In the genomic region with DNA sequence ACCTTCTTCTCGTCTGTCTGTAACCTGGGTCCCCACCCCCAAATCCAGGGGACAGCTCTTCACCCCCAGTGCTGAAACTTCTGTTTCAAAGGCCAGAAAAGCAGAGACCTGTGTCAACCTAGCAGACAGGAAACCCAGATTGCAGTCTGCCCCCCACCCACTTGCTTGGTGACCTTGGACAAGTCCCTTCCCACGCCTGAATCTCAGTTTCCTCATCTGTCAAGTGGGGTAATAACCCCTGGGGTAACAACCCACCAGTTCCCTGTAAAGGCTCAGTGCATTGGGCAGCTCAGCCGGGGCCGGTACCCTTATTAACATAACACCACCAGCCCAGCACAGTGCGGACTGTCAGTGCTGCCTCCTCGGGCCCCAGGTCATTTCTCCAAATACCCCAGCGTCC, we compare ENCODE assay signal across 25 cellular contexts. TPM values are rescaled to one million over a fixed set of nuclear protein-coding genes. Genes with fewer than 3 reads are reported as not detected.
A peak's percentile ranks its signal among the peaks of the same experiment; 100 is the strongest.
DNase-seq lines count a peak whose midpoint lies in the region; ATAC-seq, FAIRE-seq and TF ChIP-seq lines count a peak whose summit lies in the region.
"Had no signal": no experiment of that assay in that cellular context is flagged by ENCODE, and none has a peak within 500 bp of the region (broad histone marks: within the 10 kb centered on the region; RNA-seq: fewer than 3 reads in every experiment).

No MANE protein-coding gene starts in this region.

- POLR2A ChIA-PET in HepG2 (lab: Yijun Ruan, JAX) (no interaction called here), WTC11 (lab: Charles Lee) (no interaction called here)

- peaks cover 24% of the 10 kb centered on the region for H3K4me1 Mint-ChIP-seq in WTC11
- peaks cover 32% of the 10 kb centered on the region for H3K4me1 Mint-ChIP-seq in stimulated activated effector memory CD8-positive, alpha-beta T cell treated with anti-CD3 and anti-CD28 coated beads, Interleukin-12 subunit alpha, Interleukin-12 subunit beta, amount 100 ng/mL, for 72 hours

- intact Hi-C loops in HepG2 (cut with micrococcal nuclease; ENCODE audit: unreplicated experiment): no loop called here
- intact Hi-C loops in right lobe of liver (cut with DNase I): no loop called here

- ATAC-seq in HepG2 (peak; percentile 7; the same call in 2 of the 3 replicates), right lobe of liver (no peak), WTC11 (no peak), GM18858 (IDR thresholded peaks at IDR 0.05; ENCODE audit: unreplicated experiment) (no peak)
- no peak for ATAC-seq in stimulated activated effector memory CD8-positive, alpha-beta T cell treated with anti-CD3 and anti-CD28 coated beads, Interleukin-12 subunit alpha, Interleukin-12 subunit beta, amount 100 ng/mL, for 72 hours
- ATAC-seq: A549, foreskin keratinocyte, mucosa of descending colon, psoas muscle, upper lobe of right lung had no signal

- no peaks in the 10 kb centered on the region for H3K9me3 Mint-ChIP-seq in WTC11
- no peaks in the 10 kb centered on the region for H3K9me3 Mint-ChIP-seq in stimulated activated effector memory CD8-positive, alpha-beta T cell treated with anti-CD3 and anti-CD28 coated beads, Interleukin-12 subunit alpha, Interleukin-12 subunit beta, amount 100 ng/mL, for 72 hours
- H3K9me3 Mint-ChIP-seq: activated CD4-positive, alpha-beta memory T cell treated with anti-CD3 and anti-CD28 coated beads for 36 hours had no signal

- no peak overlapping the region for H3K9ac ChIP-seq in HepG2 (ENCODE audit: insufficient read depth, low read depth, low read length)
- H3K9ac ChIP-seq in mesenchymal stem cell (ENCODE audit: low read length): peak overlapping the region; percentile 72

- no TSS peak for BruUV-seq in HepG2 (replicated peaks; lab: Mats Ljungman, UMichigan)

- H2BK120ac ChIP-seq in mesenchymal stem cell (ENCODE audit: low read depth, low read length): no peak overlapping the region

- H2BK12ac ChIP-seq in mesenchymal stem cell (ENCODE audit: low read length in 2 of 2): no peak overlapping the region

- TF ChIP-seq RAD21 in HepG2 (CRISPR knock-in tag; IDR thresholded peaks at IDR 0.05): no peak

- H3K27ac ChIP-seq in HepG2 (ENCODE audit: extremely low read length, insufficient read depth, low read length): no peak overlapping the region
- no peak overlapping the region for H3K27ac ChIP-seq in right lobe of liver
- no peak overlapping the region for H3K27ac ChIP-seq in mesenchymal stem cell (ENCODE audit: low read length, poor library complexity, severe bottlenecking)
- H3K27ac ChIP-seq: foreskin keratinocyte, hepatocyte, left ventricle myocardium inferior, psoas muscle, RWPE1, skin epidermis, upper lobe of right lung, WERI-Rb-1 had no signal

- no peaks in the 10 kb centered on the region for H3K9me3 ChIP-seq in HepG2 (ENCODE audit: low read length)
- no peaks in the 10 kb centered on the region for H3K9me3 ChIP-seq in right lobe of liver
- H3K9me3 ChIP-seq in mesenchymal stem cell (ENCODE audit: control insufficient read depth, low read length): no peaks in the 10 kb centered on the region
- H3K9me3 ChIP-seq: A549, left ventricle myocardium inferior, mucosa of descending colon, psoas muscle, upper lobe of right lung had no signal

- in situ Hi-C loops in HepG2 (cut with HindIII; ENCODE audit: extremely low pct_ligation_motif_present, low pct_unique_long_range_greater_than_20kb): no loop called here

- H3K4me3 Mint-ChIP-seq in WTC11: peak overlapping the region; percentile 71
- no peak overlapping the region for H3K4me3 Mint-ChIP-seq in stimulated activated effector memory CD8-positive, alpha-beta T cell treated with anti-CD3 and anti-CD28 coated beads, Interleukin-12 subunit alpha, Interleukin-12 subunit beta, amount 100 ng/mL, for 72 hours
- H3K4me3 Mint-ChIP-seq: activated CD4-positive, alpha-beta memory T cell treated with anti-CD3 and anti-CD28 coated beads for 36 hours had no signal

- no peak overlapping the region for H4K91ac ChIP-seq in mesenchymal stem cell (ENCODE audit: low read length)

- H2BK5ac ChIP-seq in mesenchymal stem cell (ENCODE audit: low read depth, low read length, poor library complexity, severe bottlenecking): no peak overlapping the region

- H3K23ac ChIP-seq in mesenchymal stem cell (ENCODE audit: low read length in 2 of 2): no peak overlapping the region

- no peak for TF ChIP-seq EP300 in HepG2 (IDR thresholded peaks at IDR 0.05; ENCODE audit: low read depth in 2 of 2, low read length in 2 of 2)
- no peak for TF ChIP-seq EP300 in HepG2 (CRISPR knock-in tag; IDR thresholded peaks at IDR 0.05; ENCODE audit: borderline replicate concordance)

- H4K20me1 ChIP-seq in HepG2 (ENCODE audit: insufficient read depth, low read length): no peaks in the 10 kb centered on the region

- 43% methylated on average over 7 of the region's 7 CpGs for WGBS in HepG2 (ENCODE audit: low lambda C conversion rate)
- 54% methylated on average over 2 of the region's 7 CpGs for WGBS in right lobe of liver (ENCODE audit: insufficient coverage, low coverage, low lambda C conversion rate, missing lambda C conversion rate)
- WGBS in mesenchymal stem cell: 84% methylated on average over 7 of the region's 7 CpGs

- FAIRE-seq in HepG2 (lab: Jason Lieb, UNC): no peak
- FAIRE-seq: A549 had no signal

- H4K8ac ChIP-seq in mesenchymal stem cell (ENCODE audit: low read length): no peak overlapping the region

- H3K36me3 Mint-ChIP-seq in WTC11: no peaks in the 10 kb centered on the region
- no peaks in the 10 kb centered on the region for H3K36me3 Mint-ChIP-seq in stimulated activated effector memory CD8-positive, alpha-beta T cell treated with anti-CD3 and anti-CD28 coated beads, Interleukin-12 subunit alpha, Interleukin-12 subunit beta, amount 100 ng/mL, for 72 hours
- H3K36me3 Mint-ChIP-seq: activated CD4-positive, alpha-beta memory T cell treated with anti-CD3 and anti-CD28 coated beads for 36 hours had no signal

- H3K4me1 ChIP-seq in HepG2 (ENCODE audit: insufficient read depth, low read length) (peaks cover 40% of the 10 kb centered on the region), right lobe of liver (no peaks in the 10 kb centered on the region), mesenchymal stem cell (ENCODE audit: control insufficient read depth, insufficient read depth, low read depth, low read length) (peaks cover 34% of the 10 kb centered on the region)
- H3K4me1 ChIP-seq: foreskin keratinocyte, left ventricle myocardium inferior, psoas muscle, upper lobe of right lung had no signal

- no peak for DNase-seq in HepG2 (ENCODE audit: low spot score)
- no peak for DNase-seq in right lobe of liver
- no peak for DNase-seq in WTC11 (ENCODE audit: low spot score)
- no peak for DNase-seq in mesenchymal stem cell
- no peak for DNase-seq in UCSD-AML1 (lab: John Stamatoyannopoulos, UW; ENCODE audit: unreplicated experiment)
- DNase-seq in stimulated activated effector memory CD8-positive, alpha-beta T cell treated with anti-CD3 and anti-CD28 coated beads, Interleukin-12 subunit alpha, Interleukin-12 subunit beta, amount 100 ng/mL, for 72 hours (ENCODE audit: low spot score in 2 of 2): no peak
- no peak for DNase-seq in middle frontal gyrus (ENCODE audit: extremely low spot score, low spot score)
- DNase-seq: activated CD4-positive, alpha-beta memory T cell treated with anti-CD3 and anti-CD28 coated beads for 36 hours; activated effector memory CD4-positive, alpha-beta T cell treated with Interleukin-2 at 50 U/mL for 16 hours; effector memory CD4-positive, alpha-beta T cell; foreskin keratinocyte; left ventricle myocardium inferior; mucosa of descending colon; NCI-H2029 treated with DMSO at 0.1 percent for 48 hours; NCI-H774; psoas muscle; stimulated activated CD4-positive, alpha-beta T cell treated with anti-CD3 and anti-CD28 coated beads, Interleukin-1b, Interleukin-23, amount 100 ng/mL, for 48 hours; substantia nigra; upper lobe of right lung; WERI-Rb-1 had no signal

- H3K14ac ChIP-seq in mesenchymal stem cell (ENCODE audit: low read length in 2 of 2): no peak overlapping the region

- no peak for TF ChIP-seq CTCF in HepG2 (CRISPR knock-in tag; IDR thresholded peaks at IDR 0.05)
- TF ChIP-seq CTCF in right lobe of liver (IDR thresholded peaks at IDR 0.05): no peak
- no peak for TF ChIP-seq CTCF in WTC11 (IDR thresholded peaks at IDR 0.05)

- H3K4me2 ChIP-seq in HepG2 (ENCODE audit: low read depth, low read length): no peak overlapping the region
- peak overlapping the region; percentile 28 for H3K4me2 ChIP-seq in mesenchymal stem cell (ENCODE audit: low read length, poor library complexity, severe bottlenecking)
- H3K4me2 ChIP-seq: A549 had no signal

- H3K79me2 ChIP-seq in HepG2 (ENCODE audit: insufficient read depth, low read length): no peaks in the 10 kb centered on the region
- H3K79me2 ChIP-seq: hepatocyte had no signal

- peak overlapping the region; percentile 58 for H2AK5ac ChIP-seq in mesenchymal stem cell (ENCODE audit: low read length, severe bottlenecking)

- H3K36me3 ChIP-seq in HepG2 (replicated peaks in 1 of 2; ENCODE audit: control insufficient read depth in 1 of 2, insufficient read depth in 2 of 2, low read length in 2 of 2): no peaks in the 10 kb centered on the region
- no peaks in the 10 kb centered on the region for H3K36me3 ChIP-seq in right lobe of liver
- H3K36me3 ChIP-seq in mesenchymal stem cell (ENCODE audit: control insufficient read depth in 1 of 2, insufficient read depth in 2 of 2, low read depth in 1 of 2, low read length in 2 of 2): no peaks in the 10 kb centered on the region
- H3K36me3 ChIP-seq: left ventricle myocardium inferior, upper lobe of right lung, WERI-Rb-1 had no signal

- H2AFZ ChIP-seq in HepG2 (ENCODE audit: low read length): no peak overlapping the region
- H2AFZ ChIP-seq in mesenchymal stem cell (ENCODE audit: low read depth, low read length): no peak overlapping the region
- H2AFZ ChIP-seq: hepatocyte had no signal

- CTCF ChIA-PET in HepG2 (lab: Yijun Ruan, JAX; ENCODE audit: low intra/inter-chr PET ratio, low total read pairs) (no interaction called here), WTC11 (lab: Charles Lee) (interaction anchor here (0.8 to 2.6 kb wide), 3 partner anchors 24 to 433 kb away, joined by 4 to 12 read pairs (median 4); partner anchors contain the start of genes HSD3B7, STX4 and ZNF843)

- no peak for TF ChIP-seq POLR2A in HepG2 (IDR thresholded peaks at IDR 0.05; ENCODE audit: insufficient read depth in 1 of 2, low read depth in 2 of 2, low read length in 2 of 2)
- no peak for TF ChIP-seq POLR2A in right lobe of liver (IDR thresholded peaks at IDR 0.05)

- H2BK15ac ChIP-seq in mesenchymal stem cell (ENCODE audit: low read depth, poor library complexity, severe bottlenecking): peak overlapping the region; percentile 68

- H3K79me1 ChIP-seq in mesenchymal stem cell (replicated peaks; ENCODE audit: low read length, poor library complexity, severe bottlenecking): peaks cover 7% of the 10 kb centered on the region

- no peak overlapping the region for H3K18ac ChIP-seq in mesenchymal stem cell (ENCODE audit: low read depth in 1 of 2, low read length in 2 of 2)

- H3K27me3 ChIP-seq in HepG2 (ENCODE audit: control insufficient read depth in 1 of 2, insufficient read depth in 2 of 2, low read length in 2 of 2): peaks cover 6 to 37% of the 10 kb centered on the region in 2 experiments
- no peaks in the 10 kb centered on the region for H3K27me3 ChIP-seq in right lobe of liver
- peaks cover 5 to 17% of the 10 kb centered on the region in 2 experiments for H3K27me3 ChIP-seq in mesenchymal stem cell (ENCODE audit: control insufficient read depth in 1 of 2, insufficient read depth in 1 of 2, low read length in 2 of 2)

- no peak overlapping the region for H3K4me3 ChIP-seq in HepG2 (replicated peaks in 1 of 3; ENCODE audit: insufficient read depth in 1 of 3, low read depth in 2 of 3, low read length in 3 of 3)
- H3K4me3 ChIP-seq in right lobe of liver: no peak overlapping the region
- peak overlapping the region in 1 of 2 experiments; percentile 78 for H3K4me3 ChIP-seq in mesenchymal stem cell (ENCODE audit: insufficient read depth in 1 of 2, low read depth in 1 of 2, low read length in 2 of 2)
- H3K4me3 ChIP-seq: A549, hepatocyte, left ventricle myocardium inferior, mucosa of descending colon, psoas muscle, upper lobe of right lung had no signal

- peaks cover 28% of the 10 kb centered on the region for H3K27me3 Mint-ChIP-seq in WTC11 (ENCODE audit: low read depth)

- no peak overlapping the region for H3K27ac Mint-ChIP-seq in WTC11
- no peak overlapping the region for H3K27ac Mint-ChIP-seq in stimulated activated effector memory CD8-positive, alpha-beta T cell treated with anti-CD3 and anti-CD28 coated beads, Interleukin-12 subunit alpha, Interleukin-12 subunit beta, amount 100 ng/mL, for 72 hours
- H3K27ac Mint-ChIP-seq: activated CD4-positive, alpha-beta memory T cell treated with anti-CD3 and anti-CD28 coated beads for 36 hours had no signal

- no peak overlapping the region for H3K4ac ChIP-seq in mesenchymal stem cell (ENCODE audit: low read depth in 1 of 2, low read length in 2 of 2)

RNA-seq across cellular contexts. Expression of gene STX1B, which starts 1.3 kb away (rescaled TPM):
- total RNA-seq in HepG2 (2016; rRNA removed; fragmentation: Illumina TruSeq; extraction: Trizol) (1.7 and 3.0 TPM in 2 replicates), right lobe of liver (1 to 10 TPM in 4 of 6 experiments, under 1 TPM in 2; 0.61 to 4.5 (median 2.6) TPM), WTC11 (2021) (15.9 to 20.5 TPM (median 19.9 TPM) in 3 replicates)
- total RNA-seq in HepG2 (2016; cell fraction: cytosol; rRNA removed; fragmentation: Illumina TruSeq; extraction: Trizol; ENCODE audit: low read depth): 3.7 and 5.0 TPM in 2 replicates
- total RNA-seq in HepG2 (2016; cell fraction: insoluble cytoplasmic fraction; rRNA removed; fragmentation: Illumina TruSeq; extraction: Trizol): 1.00 and 4.0 TPM in 2 replicates
- total RNA-seq in HepG2 (2016; cell fraction: membrane; rRNA removed; fragmentation: Illumina TruSeq; extraction: Trizol): 3.5 TPM in 2 replicates
- 3.8 and 7.5 TPM in 2 replicates for total RNA-seq in HepG2 (2016; cell fraction: nucleus; rRNA removed; fragmentation: Illumina TruSeq; extraction: Trizol)
- 1.3 and 2.1 TPM in 2 replicates for polyA plus RNA-seq in HepG2 (2011; rRNA removed)
- 0.55 and 0.67 TPM in 2 replicates for polyA plus RNA-seq in HepG2 (2011; cell fraction: cytosol; rRNA removed)
- polyA plus RNA-seq in HepG2 (2011; cell fraction: nucleus; rRNA removed): 9.0 and 9.4 TPM in 2 replicates
- 1.1 and 1.5 TPM in 2 replicates for polyA plus RNA-seq in HepG2 (2012)
- polyA plus RNA-seq in HepG2 (2016; cell fraction: cytosol; fragmentation: Illumina TruSeq; extraction: Trizol; ENCODE audit: low read depth): 2.1 and 2.2 TPM in 2 replicates
- polyA plus RNA-seq in HepG2 (2016; cell fraction: insoluble cytoplasmic fraction; fragmentation: Illumina TruSeq; extraction: Trizol; ENCODE audit: low read depth): 0.69 and 0.76 TPM in 2 replicates
- 1.4 and 1.9 TPM in 2 replicates for polyA plus RNA-seq in HepG2 (2016; cell fraction: membrane; fragmentation: Illumina TruSeq; extraction: Trizol; ENCODE audit: low read depth)
- 10.6 and 11.3 TPM in 2 replicates for polyA plus RNA-seq in HepG2 (2016; cell fraction: nucleus; fragmentation: Illumina TruSeq; extraction: Trizol; ENCODE audit: insufficient read depth, low read depth)
- polyA minus RNA-seq in HepG2 (2011; rRNA and poly(A)+ RNA removed; ENCODE audit: low replicate concordance): 2.6 and 7.4 TPM in 2 replicates
- polyA minus RNA-seq in HepG2 (2011; cell fraction: cytosol; rRNA and poly(A)+ RNA removed): 0.26 and 0.69 TPM in 2 replicates
- 9.0 and 11.2 TPM in 2 replicates for polyA minus RNA-seq in HepG2 (2011; cell fraction: nucleus; rRNA and poly(A)+ RNA removed)
- polyA plus RNA-seq in mesenchymal stem cell (2013, experiment 1 of 2): 0.47 TPM
- 0.37 TPM for polyA plus RNA-seq in mesenchymal stem cell (2013, experiment 2 of 2)

RNA-seq across cellular contexts. Expression of gene HSD3B7, which starts 24.1 kb away (rescaled TPM):
- total RNA-seq in HepG2 (2016; rRNA removed; fragmentation: Illumina TruSeq; extraction: Trizol): 58.8 and 69.7 TPM in 2 replicates
- total RNA-seq in HepG2 (2016; cell fraction: cytosol; rRNA removed; fragmentation: Illumina TruSeq; extraction: Trizol; ENCODE audit: low read depth): 12.1 and 14.2 TPM in 2 replicates
- 53.9 and 70.3 TPM in 2 replicates for total RNA-seq in HepG2 (2016; cell fraction: insoluble cytoplasmic fraction; rRNA removed; fragmentation: Illumina TruSeq; extraction: Trizol)
- total RNA-seq in HepG2 (2016; cell fraction: membrane; rRNA removed; fragmentation: Illumina TruSeq; extraction: Trizol): 26.6 and 27.7 TPM in 2 replicates
- 36.3 and 39.5 TPM in 2 replicates for total RNA-seq in HepG2 (2016; cell fraction: nucleus; rRNA removed; fragmentation: Illumina TruSeq; extraction: Trizol)
- 32.9 and 40.9 TPM in 2 replicates for polyA plus RNA-seq in HepG2 (2011; rRNA removed)
- 29.8 and 45.1 TPM in 2 replicates for polyA plus RNA-seq in HepG2 (2011; cell fraction: cytosol; rRNA removed)
- polyA plus RNA-seq in HepG2 (2011; cell fraction: nucleus; rRNA removed): 63.4 and 68.4 TPM in 2 replicates
- polyA plus RNA-seq in HepG2 (2012): 14.8 and 17.8 TPM in 2 replicates
- polyA plus RNA-seq in HepG2 (2016; cell fraction: cytosol; fragmentation: Illumina TruSeq; extraction: Trizol; ENCODE audit: low read depth): 10.6 and 11.9 TPM in 2 replicates
- 43.4 and 50.5 TPM in 2 replicates for polyA plus RNA-seq in HepG2 (2016; cell fraction: insoluble cytoplasmic fraction; fragmentation: Illumina TruSeq; extraction: Trizol; ENCODE audit: low read depth)
- polyA plus RNA-seq in HepG2 (2016; cell fraction: membrane; fragmentation: Illumina TruSeq; extraction: Trizol; ENCODE audit: low read depth): 18.0 and 19.2 TPM in 2 replicates
- polyA plus RNA-seq in HepG2 (2016; cell fraction: nucleus; fragmentation: Illumina TruSeq; extraction: Trizol; ENCODE audit: insufficient read depth, low read depth): 69.7 and 71.0 TPM in 2 replicates
- 11.6 and 56.6 TPM in 2 replicates for polyA minus RNA-seq in HepG2 (2011; rRNA and poly(A)+ RNA removed; ENCODE audit: low replicate concordance)
- 19.8 and 20.1 TPM in 2 replicates for polyA minus RNA-seq in HepG2 (2011; cell fraction: cytosol; rRNA and poly(A)+ RNA removed)
- 5.0 and 5.8 TPM in 2 replicates for polyA minus RNA-seq in HepG2 (2011; cell fraction: nucleus; rRNA and poly(A)+ RNA removed)
- 100 to 1,000 TPM in 3 of 6 experiments, 10 to 100 TPM in 3; 54.6 to 219 (median 86.9) TPM for total RNA-seq in right lobe of liver
- total RNA-seq in WTC11 (2021): 4.1 to 4.5 TPM (median 4.5 TPM) in 3 replicates
- polyA plus RNA-seq in mesenchymal stem cell (2013, experiment 1 of 2): 9.2 TPM
- 9.4 TPM for polyA plus RNA-seq in mesenchymal stem cell (2013, experiment 2 of 2)

RNA-seq across cellular contexts. Expression of gene STX4, which starts 24.2 kb away (rescaled TPM):
- total RNA-seq in HepG2 (2016; rRNA removed; fragmentation: Illumina TruSeq; extraction: Trizol): 29.2 and 31.3 TPM in 2 replicates
- total RNA-seq in HepG2 (2016; cell fraction: cytosol; rRNA removed; fragmentation: Illumina TruSeq; extraction: Trizol; ENCODE audit: low read depth): 10.9 and 11.8 TPM in 2 replicates
- total RNA-seq in HepG2 (2016; cell fraction: insoluble cytoplasmic fraction; rRNA removed; fragmentation: Illumina TruSeq; extraction: Trizol): 28.3 and 29.6 TPM in 2 replicates
- total RNA-seq in HepG2 (2016; cell fraction: membrane; rRNA removed; fragmentation: Illumina TruSeq; extraction: Trizol): 18.1 and 22.6 TPM in 2 replicates
- total RNA-seq in HepG2 (2016; cell fraction: nucleus; rRNA removed; fragmentation: Illumina TruSeq; extraction: Trizol): 23.9 and 30.7 TPM in 2 replicates
- polyA plus RNA-seq in HepG2 (2011; rRNA removed): 34.6 and 37.0 TPM in 2 replicates
- 23.2 and 23.7 TPM in 2 replicates for polyA plus RNA-seq in HepG2 (2011; cell fraction: cytosol; rRNA removed)
- polyA plus RNA-seq in HepG2 (2011; cell fraction: nucleus; rRNA removed): 109 and 115 TPM in 2 replicates
- 36.9 and 43.1 TPM in 2 replicates for polyA plus RNA-seq in HepG2 (2012)
- 14.1 and 15.4 TPM in 2 replicates for polyA plus RNA-seq in HepG2 (2016; cell fraction: cytosol; fragmentation: Illumina TruSeq; extraction: Trizol; ENCODE audit: low read depth)
- polyA plus RNA-seq in HepG2 (2016; cell fraction: insoluble cytoplasmic fraction; fragmentation: Illumina TruSeq; extraction: Trizol; ENCODE audit: low read depth): 43.9 and 44.6 TPM in 2 replicates
- 22.4 and 26.1 TPM in 2 replicates for polyA plus RNA-seq in HepG2 (2016; cell fraction: membrane; fragmentation: Illumina TruSeq; extraction: Trizol; ENCODE audit: low read depth)
- 94.3 and 107 TPM in 2 replicates for polyA plus RNA-seq in HepG2 (2016; cell fraction: nucleus; fragmentation: Illumina TruSeq; extraction: Trizol; ENCODE audit: insufficient read depth, low read depth)
- polyA minus RNA-seq in HepG2 (2011; rRNA and poly(A)+ RNA removed; ENCODE audit: low replicate concordance): 23.8 and 35.4 TPM in 2 replicates
- 7.3 and 10.4 TPM in 2 replicates for polyA minus RNA-seq in HepG2 (2011; cell fraction: cytosol; rRNA and poly(A)+ RNA removed)
- polyA minus RNA-seq in HepG2 (2011; cell fraction: nucleus; rRNA and poly(A)+ RNA removed): 17.5 and 20.7 TPM in 2 replicates
- total RNA-seq in right lobe of liver: 10 to 100 TPM; 18.8 to 52.8 (median 23.6) TPM
- total RNA-seq in WTC11 (2021): 31.3 to 38.4 TPM (median 32.5 TPM) in 3 replicates
- polyA plus RNA-seq in mesenchymal stem cell (2013, experiment 1 of 2): 80.0 TPM
- 81.0 TPM for polyA plus RNA-seq in mesenchymal stem cell (2013, experiment 2 of 2)

RNA-seq across cellular contexts. Expression of gene SETD1A, which starts 51.6 kb away (rescaled TPM):
- total RNA-seq in HepG2 (2016; rRNA removed; fragmentation: Illumina TruSeq; extraction: Trizol) (3.6 and 5.6 TPM in 2 replicates), right lobe of liver (1 to 10 TPM; 3.7 to 7.4 (median 6.9) TPM), WTC11 (2021) (29.3 to 31.1 TPM (median 29.4 TPM) in 3 replicates)
- total RNA-seq in HepG2 (2016; cell fraction: cytosol; rRNA removed; fragmentation: Illumina TruSeq; extraction: Trizol; ENCODE audit: low read depth): 7.1 and 10.5 TPM in 2 replicates
- total RNA-seq in HepG2 (2016; cell fraction: insoluble cytoplasmic fraction; rRNA removed; fragmentation: Illumina TruSeq; extraction: Trizol): 3.1 and 5.4 TPM in 2 replicates
- 4.3 and 6.1 TPM in 2 replicates for total RNA-seq in HepG2 (2016; cell fraction: membrane; rRNA removed; fragmentation: Illumina TruSeq; extraction: Trizol)
- total RNA-seq in HepG2 (2016; cell fraction: nucleus; rRNA removed; fragmentation: Illumina TruSeq; extraction: Trizol): 6.3 and 8.6 TPM in 2 replicates
- polyA plus RNA-seq in HepG2 (2011; rRNA removed): 3.2 and 3.8 TPM in 2 replicates
- polyA plus RNA-seq in HepG2 (2011; cell fraction: cytosol; rRNA removed): 1.6 and 2.0 TPM in 2 replicates
- polyA plus RNA-seq in HepG2 (2011; cell fraction: nucleus; rRNA removed): 23.9 and 35.1 TPM in 2 replicates
- 15.4 and 28.2 TPM in 2 replicates for polyA plus RNA-seq in HepG2 (2012)
- polyA plus RNA-seq in HepG2 (2016; cell fraction: cytosol; fragmentation: Illumina TruSeq; extraction: Trizol; ENCODE audit: low read depth): 0.57 and 1.4 TPM in 2 replicates
- 10.9 and 15.4 TPM in 2 replicates for polyA plus RNA-seq in HepG2 (2016; cell fraction: insoluble cytoplasmic fraction; fragmentation: Illumina TruSeq; extraction: Trizol; ENCODE audit: low read depth)
- polyA plus RNA-seq in HepG2 (2016; cell fraction: membrane; fragmentation: Illumina TruSeq; extraction: Trizol; ENCODE audit: low read depth): 2.9 and 3.9 TPM in 2 replicates
- 43.7 and 55.5 TPM in 2 replicates for polyA plus RNA-seq in HepG2 (2016; cell fraction: nucleus; fragmentation: Illumina TruSeq; extraction: Trizol; ENCODE audit: insufficient read depth, low read depth)
- 5.5 and 8.7 TPM in 2 replicates for polyA minus RNA-seq in HepG2 (2011; rRNA and poly(A)+ RNA removed; ENCODE audit: low replicate concordance)
- polyA minus RNA-seq in HepG2 (2011; cell fraction: cytosol; rRNA and poly(A)+ RNA removed): 2.8 and 3.1 TPM in 2 replicates
- 7.0 and 11.2 TPM in 2 replicates for polyA minus RNA-seq in HepG2 (2011; cell fraction: nucleus; rRNA and poly(A)+ RNA removed)
- polyA plus RNA-seq in mesenchymal stem cell (2013, experiment 1 of 2): 11.7 TPM
- polyA plus RNA-seq in mesenchymal stem cell (2013, experiment 2 of 2): 10.9 TPM
